ENCODE assay signal across 15 cellular contexts in the genomic region with DNA sequence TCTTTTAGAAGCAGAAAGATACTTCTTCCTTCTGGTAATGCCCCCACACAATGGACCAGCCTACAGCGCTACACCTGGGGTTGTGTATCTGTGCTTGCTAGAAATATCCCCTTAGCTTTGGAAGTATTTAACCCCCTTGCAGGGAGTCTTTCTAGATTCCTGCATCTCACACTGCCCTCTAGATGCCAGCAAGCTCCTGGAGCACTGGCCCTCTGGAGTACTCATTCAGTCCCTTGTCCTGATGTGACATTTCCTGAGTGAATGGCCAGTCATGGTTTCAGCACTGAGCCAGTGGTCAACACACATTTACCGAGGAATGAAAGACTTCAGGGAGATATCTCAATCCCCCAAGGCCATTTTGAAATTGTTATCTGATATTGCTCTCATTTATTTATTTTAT. TPM values are rescaled to one million over a fixed set of nuclear protein-coding genes. Genes with fewer than 3 reads are reported as not detected.
DNase-seq lines count a peak whose midpoint lies in the region; ATAC-seq, FAIRE-seq and TF ChIP-seq lines count a peak whose summit lies in the region.
"Had no signal": no experiment of that assay in that cellular context is flagged by ENCODE, and none has a peak within 500 bp of the region (broad histone marks: within the 10 kb centered on the region; RNA-seq: fewer than 3 reads in every experiment).

No MANE protein-coding gene starts in this region.

- in situ Hi-C loops in GM13977 (cut with MboI; ENCODE audit: low pct_unique_long_range_greater_than_20kb, low sequenced_read_pairs, unreplicated experiment): no loop called here

- peak; percentile 7 for TF ChIP-seq CTCF in GM13977 (IDR thresholded peaks at IDR 0.05; ENCODE audit: extremely low read depth, insufficient read depth, missing control alignments)
- peak; percentile 5 for TF ChIP-seq CTCF in fibroblast of villous mesenchyme (IDR thresholded peaks at IDR 0.05; ENCODE audit: insufficient read depth, low read depth, low read length)
- no peak for TF ChIP-seq CTCF in pancreas (IDR thresholded peaks at IDR 0.05)
- no peak for TF ChIP-seq CTCF in esophagus squamous epithelium (IDR thresholded peaks at IDR 0.05)

- H3K4me1 ChIP-seq in pancreas: peaks cover 0 to 4% (median 0%) of the 10 kb centered on the region in 3 donors
- H3K4me1 ChIP-seq in esophagus squamous epithelium: no peaks in the 10 kb centered on the region
- H3K4me1 ChIP-seq: ascending aorta had no signal

- no peak for FAIRE-seq in pancreas (lab: Jason Lieb, UNC)
- FAIRE-seq: GM12892 had no signal

- no peak for TF ChIP-seq POLR2A in esophagus squamous epithelium (IDR thresholded peaks at IDR 0.05)

- no peaks in the 10 kb centered on the region for H3K36me3 ChIP-seq in pancreas
- no peaks in the 10 kb centered on the region for H3K36me3 ChIP-seq in esophagus squamous epithelium
- H3K36me3 ChIP-seq: ascending aorta had no signal

- no peak overlapping the region for H3K27ac ChIP-seq in pancreas
- H3K27ac ChIP-seq in esophagus squamous epithelium: no peak overlapping the region
- H3K27ac ChIP-seq: ascending aorta had no signal

- ATAC-seq in pancreas (peak; percentile 58 to 90 (median 77)), GM18867 (IDR thresholded peaks at IDR 0.05; ENCODE audit: unreplicated experiment) (no peak)

- H3K9me3 ChIP-seq in pancreas: no peaks in the 10 kb centered on the region
- no peaks in the 10 kb centered on the region for H3K9me3 ChIP-seq in esophagus squamous epithelium
- H3K9me3 ChIP-seq: ascending aorta had no signal

- DNase-seq in GM13977 (ENCODE audit: low spot score) (no peak), NCI-H69 (lab: John Stamatoyannopoulos, UW) (peak; percentile 30), fibroblast of villous mesenchyme (ENCODE audit: low read depth) (no peak), pancreas (no peak), NCI-H748 treated with DMSO at 0.1 percent for 48 hours (lab: John Stamatoyannopoulos, UW) (no peak), ureter (ENCODE audit: low spot score) (no peak), esophagus squamous epithelium (lab: John Stamatoyannopoulos, UW) (no peak)
- DNase-seq: activated gamma-delta T cell treated with Interleukin-2 at 50 U/mL for 16 hours, EL had no signal

- H3K4me3 ChIP-seq in fibroblast of villous mesenchyme (ENCODE audit: low read depth, low read length): no peak overlapping the region
- H3K4me3 ChIP-seq in pancreas: no peak overlapping the region
- H3K4me3 ChIP-seq in esophagus squamous epithelium: no peak overlapping the region
- H3K4me3 ChIP-seq: ascending aorta had no signal

- intact Hi-C loops in pancreas (cut with DNase I) (no loop called here), esophagus squamous epithelium (cut with DNase I) (no loop called here)

- 29 to 59% methylated on average over 2 of the region's 2 CpGs for WGBS in pancreas, 2 donors
- 71 to 81% methylated on average over 2 of the region's 2 CpGs for WGBS in esophagus squamous epithelium, 2 donors

- H3K27me3 ChIP-seq in pancreas (no peaks in the 10 kb centered on the region), esophagus squamous epithelium (no peaks in the 10 kb centered on the region)
- H3K27me3 ChIP-seq: ascending aorta had no signal

RNA-seq across cellular contexts. Expression of gene RBP2, which starts 30.5 kb away (rescaled TPM):
- not detected in 2 replicates for total RNA-seq in fibroblast of villous mesenchyme
- total RNA-seq in pancreas: 1 to 10 TPM in 2 of 6 donors, under 1 TPM in 1, not detected in 3; 0.38 to 7.5 (median 4.7) TPM
- polyA plus RNA-seq in pancreas: 1 to 10 TPM; 1.0 to 1.4 TPM
- not detected for total RNA-seq in ureter
- total RNA-seq in esophagus squamous epithelium: not detected
- total RNA-seq: ascending aorta, mesothelial cell of epicardium, osteoblast had no signal
- polyA plus RNA-seq: BJ had no signal

RNA-seq across cellular contexts. Expression of gene RBP1, which starts 32.8 kb away (rescaled TPM):
- total RNA-seq in fibroblast of villous mesenchyme (23.7 and 66.0 TPM in 2 replicates), pancreas (100 to 1,000 TPM; 146 to 422 (median 314) TPM), ureter (33.0 TPM), esophagus squamous epithelium (10 to 100 TPM in 3 of 4 donors, 1 to 10 TPM in 1; 9.0 to 42.9 (median 21.6) TPM)
- polyA plus RNA-seq in pancreas: 100 to 1,000 TPM; 311 to 378 TPM

Comparison
In these comparisons a context has a peak if more than half of its experiments do, and no peak if none do; other contexts are left out.
1. CTCF ChIP-seq: peak in GM13977 (single experiment) and fibroblast of villous mesenchyme (single experiment); none in pancreas (0 of 4) and esophagus squamous epithelium (0 of 6).